Comparison of ENCODE assay signal across 13 cellular contexts in genomic region chr7:132825932-132826480, GRCh38.
A peak's percentile ranks its signal among the peaks of the same experiment; 100 is the strongest.
DNase-seq lines count a peak whose midpoint lies in the region; ATAC-seq and TF ChIP-seq lines count a peak whose summit lies in the region.
"Had no signal": no experiment of that assay in that cellular context is flagged by ENCODE, and none has a peak within 500 bp of the region (broad histone marks: within the 10 kb centered on the region; RNA-seq: fewer than 3 reads in every experiment).

No MANE protein-coding gene starts in this region.

- peaks cover 21% of the 10 kb centered on the region for H3K4me1 Mint-ChIP-seq in brain

- peaks cover 5% of the 10 kb centered on the region for H3K36me3 Mint-ChIP-seq in brain

- no peak overlapping the region for H3K27ac ChIP-seq in RWPE1
- H3K27ac ChIP-seq: C4-2B had no signal

- no peaks in the 10 kb centered on the region for H3K27me3 Mint-ChIP-seq in brain

- TF ChIP-seq CTCF in brain (conservative IDR thresholded peaks at IDR 0.05): no peak
- no peak for TF ChIP-seq CTCF in RWPE1 (conservative IDR thresholded peaks at IDR 0.05; ENCODE audit: low read depth)

- no peaks in the 10 kb centered on the region for H3K9me3 Mint-ChIP-seq in brain

- CTCF ChIA-PET in RWPE1 (lab: Yijun Ruan, JAX): no interaction called here

- POLR2A ChIA-PET in RWPE1 (lab: Yijun Ruan, JAX; ENCODE audit: low non-redundant PET): no interaction called here

- DNase-seq in NCI-H2196 (lab: John Stamatoyannopoulos, UW; ENCODE audit: unreplicated experiment) (peak; percentile 3), NCI-H2196 treated with DMSO at 0.1 percent for 48 hours (lab: John Stamatoyannopoulos, UW; ENCODE audit: unreplicated experiment) (no peak), hippocampal formation (lab: John Stamatoyannopoulos, UW) (peak; percentile 22 to 36), SKM-1 treated with dmso at 0.1 percent for 144 hours (lab: John Stamatoyannopoulos, UW; ENCODE audit: unreplicated experiment) (no peak), DMS153 (lab: John Stamatoyannopoulos, UW) (no peak), RWPE1 (ENCODE audit: low spot score) (no peak)
- DNase-seq: H7, NCI-H1436, NCI-H2107, NCI-H82 had no signal

- H3K27ac Mint-ChIP-seq in brain: peak overlapping the region in 3 of 5 experiments; percentile 54 to 76 (median 62)

- peak overlapping the region in 1 of 5 experiments; percentile 35 for H3K4me3 Mint-ChIP-seq in brain

- ATAC-seq in GM21367 (IDR thresholded peaks at IDR 0.05; ENCODE audit: unreplicated experiment): no peak

Comparison
In these comparisons a context has a peak if more than half of its experiments do, and no peak if none do; other contexts are left out.
1. DNase-seq: peak in NCI-H2196 (single experiment) and hippocampal formation (2 of 2); none in NCI-H2196 treated with DMSO at 0.1 percent for 48 hours (single experiment), SKM-1 treated with dmso at 0.1 percent for 144 hours (single experiment), DMS153 (single experiment) and RWPE1 (single experiment).